Comparison of ENCODE assay signal across 8 cellular contexts in the genomic region with DNA sequence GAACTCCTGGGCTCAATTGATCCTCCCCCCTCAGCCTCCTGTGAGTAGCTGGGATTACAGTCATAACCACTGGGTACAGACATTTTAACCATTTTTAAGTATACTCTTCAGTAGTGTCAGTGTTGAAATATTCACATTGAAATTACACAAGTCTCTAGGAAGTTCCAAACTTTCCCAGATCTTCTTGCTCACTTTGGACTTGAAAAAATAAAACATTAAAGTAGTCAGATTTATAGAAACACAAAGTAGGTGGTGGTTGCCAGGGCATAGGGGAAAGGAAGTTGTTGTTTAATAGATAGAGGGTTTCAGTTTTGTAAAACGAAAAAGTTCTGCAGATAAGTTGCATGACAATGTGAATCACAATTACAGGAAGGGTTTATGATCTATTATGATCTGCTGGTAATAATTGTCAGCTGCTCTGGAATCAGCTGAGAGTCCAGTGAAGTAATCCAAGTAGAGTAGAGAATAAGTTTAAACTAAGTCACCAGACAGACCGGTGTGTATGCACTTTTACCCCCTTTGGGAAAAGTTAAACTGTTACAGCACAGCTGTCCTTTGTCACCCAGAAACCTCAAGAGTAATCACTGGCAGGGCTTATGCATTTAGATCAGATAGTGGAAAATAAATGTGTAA. TPM values are rescaled to one million over a fixed set of nuclear protein-coding genes. Genes with fewer than 3 reads are reported as not detected.
DNase-seq lines count a peak whose midpoint lies in the region; ATAC-seq and TF ChIP-seq lines count a peak whose summit lies in the region.

No MANE protein-coding gene starts in this region.

- no peaks in the 10 kb centered on the region for H3K36me3 ChIP-seq in ascending aorta

- peak overlapping the region; percentile 24 for H3K4me3 ChIP-seq in GM12865 (ENCODE audit: low read depth, low read length)
- no peak overlapping the region for H3K4me3 ChIP-seq in ascending aorta

- no peaks in the 10 kb centered on the region for H3K4me1 ChIP-seq in ascending aorta

- no peak overlapping the region for H3K27ac ChIP-seq in ascending aorta
- H3K27ac ChIP-seq in substantia nigra (ENCODE audit: low read depth, low read length, poor library complexity, severe bottlenecking) = no peak overlapping the region

- peak; percentile 78 for ATAC-seq in T-helper 17 cell
- peak; percentile 79 for ATAC-seq in left colon

- H3K9me3 ChIP-seq in T-helper 17 cell (ENCODE audit: control insufficient read depth, low read length, poor library complexity, severe bottlenecking) = no peaks in the 10 kb centered on the region
- no peaks in the 10 kb centered on the region for H3K9me3 ChIP-seq in ascending aorta

- H3K9me3 Mint-ChIP-seq in HFFc6 = no peaks in the 10 kb centered on the region

- H3K36me3 Mint-ChIP-seq in HFFc6 (ENCODE audit: low read depth) (peaks cover 18% of the 10 kb centered on the region; the same call in 1 of the 2 replicates), T-helper 17 cell (ENCODE audit: low read depth) (no peaks in the 10 kb centered on the region)

- peaks cover 52% of the 10 kb centered on the region for H3K4me1 Mint-ChIP-seq in HFFc6 (ENCODE audit: low read depth)
- H3K4me1 Mint-ChIP-seq in T-helper 17 cell = peaks cover 42% of the 10 kb centered on the region

- DNase-seq in GM12865 (ENCODE audit: low read depth) (peak; percentile 55), HFFc6 (peak; percentile 16), T-helper 17 cell (no peak), left colon (no peak), RKO (ENCODE audit: low spot score) (no peak), NCI-H146 treated with DMSO at 0.1 percent for 48 hours (lab: John Stamatoyannopoulos, UW; ENCODE audit: unreplicated experiment) (no peak), ascending aorta (ENCODE audit: low spot score in 2 of 2) (no peak), substantia nigra (lab: John Stamatoyannopoulos, UW) (no peak)

- no peaks in the 10 kb centered on the region for H3K27me3 ChIP-seq in ascending aorta

- intact Hi-C loops in left colon (cut with DNase I, micrococcal nuclease) = no loop called here
- intact Hi-C loops in ascending aorta (cut with DNase I) = no loop called here

- H3K27ac Mint-ChIP-seq in HFFc6 = peak overlapping the region; percentile 72
- peak overlapping the region; percentile 94 for H3K27ac Mint-ChIP-seq in T-helper 17 cell

- peak overlapping the region; percentile 47 for H3K4me3 Mint-ChIP-seq in HFFc6
- peak overlapping the region; percentile 88 for H3K4me3 Mint-ChIP-seq in T-helper 17 cell

- TF ChIP-seq CTCF in GM12865 (IDR thresholded peaks at IDR 0.05; ENCODE audit: insufficient read depth, low read depth, low read length, missing control alignments) (no peak), HFFc6 (IDR thresholded peaks at IDR 0.05) (no peak), ascending aorta (IDR thresholded peaks at IDR 0.05) (no peak)

- H3K27me3 Mint-ChIP-seq in HFFc6 (ENCODE audit: insufficient read depth) (no peaks in the 10 kb centered on the region), T-helper 17 cell (no peaks in the 10 kb centered on the region)

RNA-seq across cellular contexts. Expression of a gene that starts 27.4 kb away (rescaled TPM):
- total RNA-seq in HFFc6 (2021; fragmentation: NEBNext Ultra II Directional; extraction: Animal tissue kit (Norgen Biotek cat#: 25700)) = 10 to 100 TPM; 35.1 to 49.6 (median 41.1) TPM
- total RNA-seq in T-helper 17 cell (100 to 1,000 TPM; 140 to 153 TPM), left colon (10 to 100 TPM; 24.5 to 32.8 TPM), ascending aorta (73.1 TPM)

Comparison
In these comparisons a context has a peak if more than half of its experiments do, and no peak if none do; other contexts are left out.
1. DNase-seq: peak in GM12865 (single experiment) and HFFc6 (single experiment); none in T-helper 17 cell (0 of 3), left colon (0 of 2), RKO (single experiment), NCI-H146 treated with DMSO at 0.1 percent for 48 hours (single experiment), ascending aorta (0 of 2) and substantia nigra (0 of 49).